In the genomic region with DNA sequence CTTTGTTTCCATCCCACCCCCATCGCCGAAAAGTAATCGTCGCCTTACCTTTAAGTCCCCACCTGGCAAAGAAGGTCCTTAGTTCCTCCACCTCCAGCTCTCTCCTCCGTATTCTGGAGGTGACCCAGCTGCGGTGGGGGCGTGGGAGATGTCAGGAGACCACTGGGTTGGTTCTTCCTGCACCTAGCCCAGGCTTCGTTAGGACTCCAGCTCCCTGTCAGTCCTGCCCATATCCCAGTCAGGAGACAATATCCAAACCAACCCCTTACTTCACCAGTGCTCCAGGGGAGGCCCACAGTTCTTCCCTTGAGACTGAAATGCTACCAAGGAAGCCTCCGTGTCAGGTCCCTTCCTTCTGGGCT, we compare ENCODE assay signal across 10 cellular contexts. TPM values are rescaled to one million over a fixed set of nuclear protein-coding genes. Genes with fewer than 3 reads are reported as not detected.
DNase-seq lines count a peak whose midpoint lies in the region; ATAC-seq, FAIRE-seq and TF ChIP-seq lines count a peak whose summit lies in the region.
"Had no signal": no experiment of that assay in that cellular context is flagged by ENCODE, and none has a peak within 500 bp of the region (broad histone marks: within the 10 kb centered on the region; RNA-seq: fewer than 3 reads in every experiment).

No MANE protein-coding gene starts in this region.

- H3K79me2 ChIP-seq in HCT116 (ENCODE audit: insufficient read depth, low read length) = peaks cover 35% of the 10 kb centered on the region

- H3K4me3 ChIP-seq in HCT116 (replicated peaks in 1 of 2; ENCODE audit: low read depth in 1 of 2, low read length in 2 of 2) = peak overlapping the region; percentile 70 to 79
- H3K4me3 ChIP-seq in adipocyte (ENCODE audit: low read length) = peak overlapping the region; percentile 81
- H3K4me3 ChIP-seq in kidney (ENCODE audit: low read length in 2 of 2) = peak overlapping the region; percentile 62

- H2AFZ ChIP-seq in HCT116 (ENCODE audit: low read depth, low read length, poor library complexity, severe bottlenecking) = no peak overlapping the region

- intact Hi-C loops in HCT116 (cut with micrococcal nuclease) (no loop called here), kidney (cut with DNase I) (no loop called here)
- intact Hi-C loops in activated CD4-positive, alpha-beta T cell treated with anti-CD3 and anti-CD28 coated beads, Interleukin-2, amount 10 ng/mL, durations not matched to agents 24 days and 14 days (cut with micrococcal nuclease) = no loop called here

- no peak for TF ChIP-seq CTCF in HCT116 (IDR thresholded peaks at IDR 0.05 in 2 of 3, conservative IDR thresholded peaks at IDR 0.05 in 1 of 3; ENCODE audit: borderline replicate concordance in 1 of 3, insufficient read depth in 1 of 3, low read depth in 2 of 3, low read length in 2 of 3)
- TF ChIP-seq CTCF in kidney (IDR thresholded peaks at IDR 0.05; ENCODE audit: borderline replicate concordance, extremely low read depth, insufficient read depth) = no peak

- H3K4me3 Mint-ChIP-seq in stimulated activated memory B cell treated with anti-CD40 and anti-IgM and Interleukin-4, amounts not matched to agents 10 μg/mL and 1 μg/mL and 100 μg/mL, for 72 hours = peak overlapping the region; percentile 15
- no peak overlapping the region for H3K4me3 Mint-ChIP-seq in activated CD4-positive, alpha-beta T cell treated with anti-CD3 and anti-CD28 coated beads, Interleukin-2, amount 10 ng/mL, durations not matched to agents 24 days and 14 days

- H3K27me3 ChIP-seq in HCT116 (ENCODE audit: insufficient read depth, low read length) (no peaks in the 10 kb centered on the region), adipocyte (replicated peaks; ENCODE audit: control insufficient read depth, insufficient read depth, low read length) (no peaks in the 10 kb centered on the region)

- H3K27me3 Mint-ChIP-seq in stimulated activated memory B cell treated with anti-CD40 and anti-IgM and Interleukin-4, amounts not matched to agents 10 μg/mL and 1 μg/mL and 100 μg/mL, for 72 hours = no peaks in the 10 kb centered on the region
- H3K27me3 Mint-ChIP-seq in activated CD4-positive, alpha-beta T cell treated with anti-CD3 and anti-CD28 coated beads, Interleukin-2, amount 10 ng/mL, durations not matched to agents 24 days and 14 days = peaks cover 35% of the 10 kb centered on the region

- H4K20me1 ChIP-seq in HCT116 (ENCODE audit: insufficient read depth) = no peaks in the 10 kb centered on the region

- peak overlapping the region; percentile 95 for H3K27ac ChIP-seq in HCT116 (ENCODE audit: low read depth, low read length)
- peak overlapping the region; percentile 80 to 83 for H3K27ac ChIP-seq in kidney (ENCODE audit: low read depth in 2 of 2, low read length in 2 of 2)

- POLR2A ChIA-PET in HCT116 (lab: Charles Lee) = interaction anchor here (0.6 to 5.8 kb wide), 7 partner anchors 8 to 130 kb away, joined by 3 to 58 read pairs (median 5); a partner anchor contains a TSS

- TF ChIP-seq POLR2A in HCT116 (IDR thresholded peaks at IDR 0.05; ENCODE audit: borderline replicate concordance, extremely low read depth, insufficient read depth, insufficient read length) = no peak

- no peaks in the 10 kb centered on the region for H3K9me3 Mint-ChIP-seq in stimulated activated memory B cell treated with anti-CD40 and anti-IgM and Interleukin-4, amounts not matched to agents 10 μg/mL and 1 μg/mL and 100 μg/mL, for 72 hours
- H3K9me3 Mint-ChIP-seq in activated CD4-positive, alpha-beta T cell treated with anti-CD3 and anti-CD28 coated beads, Interleukin-2, amount 10 ng/mL, durations not matched to agents 24 days and 14 days = no peaks in the 10 kb centered on the region
- H3K9me3 Mint-ChIP-seq: nephron progenitor cell had no signal

- H3K4me1 ChIP-seq in HCT116 (ENCODE audit: control insufficient read depth in 1 of 2, insufficient read depth in 2 of 2, low read length in 2 of 2) (peaks cover 57 to 90% of the 10 kb centered on the region in 2 experiments), adipocyte (ENCODE audit: control insufficient read depth, insufficient read depth, low read length) (peaks cover 55% of the 10 kb centered on the region), kidney (ENCODE audit: control insufficient read depth in 1 of 2, insufficient read depth in 1 of 2, low read depth in 1 of 2, low read length in 2 of 2) (peaks cover 29 to 37% of the 10 kb centered on the region in 2 donors)

- H3K9me3 ChIP-seq in HCT116 (ENCODE audit: control insufficient read depth in 1 of 2, insufficient read depth in 1 of 2, low read depth in 1 of 2, low read length in 2 of 2) (no peaks in the 10 kb centered on the region), adipocyte (ENCODE audit: control insufficient read depth, low read length) (no peaks in the 10 kb centered on the region), kidney (ENCODE audit: control insufficient read depth in 1 of 2, low read length in 2 of 2) (no peaks in the 10 kb centered on the region)

- no peak for FAIRE-seq in kidney (lab: Jason Lieb, UNC)

- H3K9ac ChIP-seq in HCT116 (ENCODE audit: low read length) = peak overlapping the region; percentile 98
- peak overlapping the region; percentile 98 for H3K9ac ChIP-seq in adipocyte (ENCODE audit: low read length)
- peak overlapping the region; percentile 26 to 94 for H3K9ac ChIP-seq in kidney (ENCODE audit: low read length in 2 of 2)

- no peak for ATAC-seq in HCT116
- ATAC-seq in stimulated activated memory B cell treated with anti-CD40 and anti-IgM and Interleukin-4, amounts not matched to agents 10 μg/mL and 1 μg/mL and 100 μg/mL, for 72 hours = no peak
- no peak for ATAC-seq in HG03457 (IDR thresholded peaks at IDR 0.05; ENCODE audit: unreplicated experiment)

- TF ChIP-seq RAD21 in HCT116 (IDR thresholded peaks at IDR 0.05; ENCODE audit: low read depth) = no peak

- DNase-seq in HCT116 (ENCODE audit: low read depth, low spot score) (no peak), adipocyte (ENCODE audit: low read depth) (no peak), kidney (no peak), amygdala (lab: John Stamatoyannopoulos, UW) (no peak), NCI-H226 (no peak)
- DNase-seq in activated CD4-positive, alpha-beta T cell treated with anti-CD3 and anti-CD28 coated beads, Interleukin-2, amount 10 ng/mL, durations not matched to agents 24 days and 14 days = no peak
- DNase-seq: NCI-H2029, nephron progenitor cell had no signal

- no peak overlapping the region for H3K27ac Mint-ChIP-seq in stimulated activated memory B cell treated with anti-CD40 and anti-IgM and Interleukin-4, amounts not matched to agents 10 μg/mL and 1 μg/mL and 100 μg/mL, for 72 hours
- H3K27ac Mint-ChIP-seq in activated CD4-positive, alpha-beta T cell treated with anti-CD3 and anti-CD28 coated beads, Interleukin-2, amount 10 ng/mL, durations not matched to agents 24 days and 14 days = no peak overlapping the region
- H3K27ac Mint-ChIP-seq: nephron progenitor cell had no signal

- no peaks in the 10 kb centered on the region for H3K36me3 Mint-ChIP-seq in stimulated activated memory B cell treated with anti-CD40 and anti-IgM and Interleukin-4, amounts not matched to agents 10 μg/mL and 1 μg/mL and 100 μg/mL, for 72 hours
- H3K36me3 Mint-ChIP-seq in activated CD4-positive, alpha-beta T cell treated with anti-CD3 and anti-CD28 coated beads, Interleukin-2, amount 10 ng/mL, durations not matched to agents 24 days and 14 days (ENCODE audit: low read depth) = no peaks in the 10 kb centered on the region

- RAD21 ChIA-PET in HCT116 (lab: Charles Lee; ENCODE audit: low non-redundant PET in 1 of 2, low total read pairs in 2 of 2, uncharacterized antibody in 2 of 2, unreplicated experiment in 2 of 2) = no interaction called here

- no peaks in the 10 kb centered on the region for H3K9me2 ChIP-seq in HCT116 (ENCODE audit: insufficient read depth)

- H3K36me3 ChIP-seq in HCT116 (ENCODE audit: control insufficient read depth in 1 of 2, insufficient read depth in 2 of 2, low read length in 2 of 2) = 0 out of 4 replicates have a peak, but pooled peaks cover 0 to 5% of the 10 kb centered on the region in 2 experiments
- H3K36me3 ChIP-seq in adipocyte (ENCODE audit: control insufficient read depth, insufficient read depth, low read length, severe bottlenecking) = no peaks in the 10 kb centered on the region
- no peaks in the 10 kb centered on the region for H3K36me3 ChIP-seq in kidney (ENCODE audit: control insufficient read depth in 1 of 2, insufficient read depth in 2 of 2, low read length in 2 of 2)

- CTCF ChIA-PET in HCT116 (lab: Charles Lee) = interaction anchor here (0.8 to 4.3 kb wide), 3 partner anchors 9 to 377 kb away, joined by 3 to 36 read pairs (median 3); a partner anchor contains a TSS

- peak overlapping the region; percentile 90 for H3K4me2 ChIP-seq in HCT116 (ENCODE audit: low read length)

- BruUV-seq in HCT116 (replicated peaks; lab: Mats Ljungman, UMichigan) = no TSS peak

- peaks cover 40% of the 10 kb centered on the region for H3K4me1 Mint-ChIP-seq in stimulated activated memory B cell treated with anti-CD40 and anti-IgM and Interleukin-4, amounts not matched to agents 10 μg/mL and 1 μg/mL and 100 μg/mL, for 72 hours
- peaks cover 23% of the 10 kb centered on the region for H3K4me1 Mint-ChIP-seq in activated CD4-positive, alpha-beta T cell treated with anti-CD3 and anti-CD28 coated beads, Interleukin-2, amount 10 ng/mL, durations not matched to agents 24 days and 14 days

RNA-seq across cellular contexts. Expression of a gene that starts 0.7 kb away (rescaled TPM):
- total RNA-seq in HCT116 (2021; ENCODE audit: unreplicated experiment) = 448 TPM
- 582 and 667 TPM in 2 replicates for polyA plus RNA-seq in HCT116 (2012)
- 357 TPM for total RNA-seq in kidney
- polyA plus RNA-seq in kidney (ENCODE audit: insufficient read depth, low read depth, low replicate concordance) = 897 TPM
- not detected in 2 replicates for total RNA-seq in activated CD4-positive, alpha-beta T cell treated with anti-CD3 and anti-CD28 coated beads, Interleukin-2, amount 10 ng/mL, durations not matched to agents 24 days and 14 days

RNA-seq across cellular contexts. Expression of a gene that starts 10.6 kb away (rescaled TPM):
- total RNA-seq in HCT116 (2021; ENCODE audit: unreplicated experiment) (61.1 TPM), kidney (41.3 TPM)
- 120 and 159 TPM in 2 replicates for polyA plus RNA-seq in HCT116 (2012)
- polyA plus RNA-seq in kidney (ENCODE audit: insufficient read depth, low read depth, low replicate concordance) = 92.8 TPM
- total RNA-seq in activated CD4-positive, alpha-beta T cell treated with anti-CD3 and anti-CD28 coated beads, Interleukin-2, amount 10 ng/mL, durations not matched to agents 24 days and 14 days = 0.44 TPM in 1 of 2 replicates, not detected in the other

RNA-seq across cellular contexts. Expression of a gene that starts 11.6 kb away (rescaled TPM):
- total RNA-seq in HCT116 (2021; ENCODE audit: unreplicated experiment) = 8.3 TPM
- polyA plus RNA-seq in HCT116 (2012) = 16.8 and 19.6 TPM in 2 replicates
- total RNA-seq in kidney = 65.9 TPM
- polyA plus RNA-seq in kidney (ENCODE audit: insufficient read depth, low read depth, low replicate concordance) = 19.9 TPM
- not detected in 2 replicates for total RNA-seq in activated CD4-positive, alpha-beta T cell treated with anti-CD3 and anti-CD28 coated beads, Interleukin-2, amount 10 ng/mL, durations not matched to agents 24 days and 14 days

RNA-seq across cellular contexts. Expression of a gene that starts 51.1 kb away (rescaled TPM):
- total RNA-seq in HCT116 (2021; ENCODE audit: unreplicated experiment) (2.7 TPM), kidney (not detected)
- 10.4 and 12.6 TPM in 2 replicates for polyA plus RNA-seq in HCT116 (2012)
- not detected for polyA plus RNA-seq in kidney (ENCODE audit: insufficient read depth, low read depth, low replicate concordance)
- not detected in 2 replicates for total RNA-seq in activated CD4-positive, alpha-beta T cell treated with anti-CD3 and anti-CD28 coated beads, Interleukin-2, amount 10 ng/mL, durations not matched to agents 24 days and 14 days

Comparison
In these comparisons a context has a peak if more than half of its experiments do, and no peak if none do; other contexts are left out.
1. RNA of a gene that starts 0.7 kb away (total RNA-seq): 448 TPM in HCT116 (single experiment) and 357 TPM in kidney (single experiment); not detected in activated CD4-positive, alpha-beta T cell treated with anti-CD3 and anti-CD28 coated beads, Interleukin-2, amount 10 ng/mL, durations not matched to agents 24 days and 14 days; every median in the first group is over 100 times any median in the second.
2. RNA of a gene that starts 10.6 kb away (total RNA-seq): 61.1 TPM in HCT116 (single experiment) and 41.3 TPM in kidney (single experiment); 0.44 TPM in activated CD4-positive, alpha-beta T cell treated with anti-CD3 and anti-CD28 coated beads, Interleukin-2, amount 10 ng/mL, durations not matched to agents 24 days and 14 days; every median in the first group is over 10 times any median in the second.
3. Peak in every context shown above with its lines, with median percentiles within 50 percentile points of each other: H3K4me3 ChIP-seq and H3K9ac ChIP-seq.